8 cellular contexts compared by ENCODE assay signal in the genomic region with DNA sequence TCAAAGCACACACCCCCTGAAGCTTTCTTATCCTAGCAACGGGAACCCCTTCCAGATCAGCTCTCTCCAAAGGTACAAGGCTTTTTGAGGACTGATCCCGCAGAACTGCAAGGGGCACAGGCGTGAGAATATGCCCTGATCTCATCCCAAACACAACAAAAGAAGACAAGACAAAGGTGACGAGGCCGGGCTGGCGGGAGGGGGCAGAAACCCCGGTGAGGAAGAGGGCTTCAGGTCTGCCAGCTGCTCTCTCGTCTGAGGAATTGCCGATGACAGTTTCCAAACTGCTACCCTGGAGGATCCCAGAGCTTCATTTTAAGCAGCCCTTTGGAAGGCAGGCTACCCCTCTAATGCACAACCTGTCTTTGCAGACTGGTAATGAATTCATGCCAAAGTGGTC. TPM values are rescaled to one million over a fixed set of nuclear protein-coding genes. Genes with fewer than 3 reads are reported as not detected.
DNase-seq lines count a peak whose midpoint lies in the region; ATAC-seq and TF ChIP-seq lines count a peak whose summit lies in the region.

No MANE protein-coding gene starts in this region.

- no peaks in the 10 kb centered on the region for H3K9me3 ChIP-seq in CD8-positive, alpha-beta memory T cell (ENCODE audit: low read length)
- H3K9me3 ChIP-seq in ectodermal cell (ENCODE audit: control insufficient read depth, low read length) = no peaks in the 10 kb centered on the region
- no peaks in the 10 kb centered on the region for H3K9me3 ChIP-seq in neutrophil

- H3K36me3 Mint-ChIP-seq in CD8-positive, alpha-beta memory T cell = peaks cover 0 to 22% (median 0%) of the 10 kb centered on the region in 3 donors

- H3K27me3 ChIP-seq in CD8-positive, alpha-beta memory T cell (ENCODE audit: insufficient read depth, low read length, poor library complexity, severe bottlenecking) = no peaks in the 10 kb centered on the region
- no peaks in the 10 kb centered on the region for H3K27me3 ChIP-seq in ectodermal cell (ENCODE audit: control insufficient read depth, insufficient read depth, low read length, poor library complexity, severe bottlenecking)
- H3K27me3 ChIP-seq in neutrophil = no peaks in the 10 kb centered on the region

- POLR2A ChIA-PET in CD8-positive, alpha-beta memory T cell (lab: Charles Lee) = interaction anchor here (0.8 to 1.6 kb wide), 4 partner anchors 13 to 174 kb away, joined by 3 to 4 read pairs (median 4); a partner anchor contains a TSS

- peaks cover 0 to 2% (median 0%) of the 10 kb centered on the region in 5 donors for H3K9me3 Mint-ChIP-seq in CD8-positive, alpha-beta memory T cell

- peak overlapping the region; percentile 95 to 100 (median 100) for H3K4me3 Mint-ChIP-seq in CD8-positive, alpha-beta memory T cell

- peak overlapping the region; percentile 88 to 98 (median 96) for H3K27ac Mint-ChIP-seq in CD8-positive, alpha-beta memory T cell

- WGBS in ectodermal cell, 2 experiments = 15 to 16% methylated on average over 9 of the region's 9 CpGs

- H3K36me3 ChIP-seq in CD8-positive, alpha-beta memory T cell (ENCODE audit: insufficient read depth, low read length) = peaks cover 10% of the 10 kb centered on the region
- H3K36me3 ChIP-seq in ectodermal cell (ENCODE audit: control insufficient read depth, insufficient read depth, low read length) = peaks cover under 1% of the 10 kb centered on the region
- H3K36me3 ChIP-seq in neutrophil = no peaks in the 10 kb centered on the region

- H3K27me3 Mint-ChIP-seq in CD8-positive, alpha-beta memory T cell = peaks cover 0 to 4% of the 10 kb centered on the region in 2 donors

- H3K4me1 Mint-ChIP-seq in CD8-positive, alpha-beta memory T cell = peaks cover 37 to 48% (median 42%) of the 10 kb centered on the region in 3 donors

- DNase-seq in CD8-positive, alpha-beta memory T cell = peak in 1 of 5 donors; percentile 32
- DNase-seq in NB4 (ENCODE audit: low read depth) = no peak
- no peak for DNase-seq in NCI-H82 treated with DMSO at 0.1 percent for 48 hours (lab: John Stamatoyannopoulos, UW; ENCODE audit: unreplicated experiment)
- no peak for DNase-seq in NOMO-1 (lab: John Stamatoyannopoulos, UW; ENCODE audit: unreplicated experiment in 2 of 2)
- DNase-seq in effector CD4-positive, alpha-beta T cell = no peak

- CTCF ChIA-PET in CD8-positive, alpha-beta memory T cell (lab: Charles Lee) = interaction anchor here (0.7 to 7.2 kb wide), 6 partner anchors 20 to 52 kb away, joined by 3 to 54 read pairs (median 5); a partner anchor contains a TSS

- peak overlapping the region; percentile 67 for H3K27ac ChIP-seq in CD8-positive, alpha-beta memory T cell (ENCODE audit: low read depth, low read length)
- H3K27ac ChIP-seq in ectodermal cell (ENCODE audit: insufficient read depth, low read depth, low read length, poor library complexity, severe bottlenecking) (peak overlapping the region; percentile 26), neutrophil (peak overlapping the region; percentile 99)

- H3K4me1 ChIP-seq in CD8-positive, alpha-beta memory T cell (ENCODE audit: insufficient read depth, low read length) = peaks cover 39% of the 10 kb centered on the region
- H3K4me1 ChIP-seq in ectodermal cell (ENCODE audit: control insufficient read depth, insufficient read depth, low read length) (peaks cover 21% of the 10 kb centered on the region), neutrophil (ENCODE audit: control insufficient read depth in 1 of 2, insufficient read depth in 1 of 2, low read depth in 1 of 2, low read length in 1 of 2) (peaks cover 50 to 53% of the 10 kb centered on the region in 2 experiments)

- H3K4me3 ChIP-seq in CD8-positive, alpha-beta memory T cell (ENCODE audit: low read length) = peak overlapping the region; percentile 93
- peak overlapping the region; percentile 90 for H3K4me3 ChIP-seq in NB4 (ENCODE audit: low read depth, low read length)
- H3K4me3 ChIP-seq in ectodermal cell (ENCODE audit: insufficient read depth, low read depth, low read length) = peak overlapping the region; percentile 59
- peak overlapping the region in 1 of 2 experiments; percentile 99 for H3K4me3 ChIP-seq in neutrophil (ENCODE audit: low read depth in 1 of 2, low read length in 1 of 2)

- no peak for TF ChIP-seq POLR2A in NB4 (IDR thresholded peaks at IDR 0.05; ENCODE audit: extremely low read depth, insufficient read length)

- no peak for ATAC-seq in GM18498 (IDR thresholded peaks at IDR 0.05; ENCODE audit: unreplicated experiment)

- TF ChIP-seq CTCF in NB4 (IDR thresholded peaks at IDR 0.05; ENCODE audit: low read depth, low read length) (no peak), neutrophil (IDR thresholded peaks at IDR 0.05) (no peak)

RNA-seq across cellular contexts. Expression of a gene that starts 3.4 kb away (rescaled TPM):
- total RNA-seq in CD8-positive, alpha-beta memory T cell = 100 to 1,000 TPM; 152 to 156 TPM
- 12.4 TPM for polyA plus RNA-seq in CD8-positive, alpha-beta memory T cell
- polyA plus RNA-seq in ectodermal cell (2013, experiment 1 of 4) = 85.2 TPM
- polyA plus RNA-seq in ectodermal cell (2013, experiment 2 of 4) = 86.5 TPM
- 61.4 TPM for polyA plus RNA-seq in ectodermal cell (2013, experiment 3 of 4)
- 68.1 TPM for polyA plus RNA-seq in ectodermal cell (2013, experiment 4 of 4)

RNA-seq across cellular contexts. Expression of a gene that starts 4.3 kb away (rescaled TPM):
- total RNA-seq in CD8-positive, alpha-beta memory T cell = 1 to 10 TPM; 3.3 to 3.5 TPM
- polyA plus RNA-seq in CD8-positive, alpha-beta memory T cell = 17.2 TPM
- polyA plus RNA-seq in ectodermal cell (2013, experiment 1 of 4) = 9.8 TPM
- 7.9 TPM for polyA plus RNA-seq in ectodermal cell (2013, experiment 2 of 4)
- 6.5 TPM for polyA plus RNA-seq in ectodermal cell (2013, experiment 3 of 4)
- polyA plus RNA-seq in ectodermal cell (2013, experiment 4 of 4) = 6.7 TPM

RNA-seq across cellular contexts. Expression of a gene that starts 23.8 kb away (rescaled TPM):
- 1 to 10 TPM; 3.5 to 4.6 TPM for total RNA-seq in CD8-positive, alpha-beta memory T cell
- polyA plus RNA-seq in CD8-positive, alpha-beta memory T cell = not detected
- 5.0 TPM for polyA plus RNA-seq in ectodermal cell (2013, experiment 1 of 4)
- polyA plus RNA-seq in ectodermal cell (2013, experiment 2 of 4) = 7.5 TPM
- 5.1 TPM for polyA plus RNA-seq in ectodermal cell (2013, experiment 3 of 4)
- polyA plus RNA-seq in ectodermal cell (2013, experiment 4 of 4) = 7.4 TPM

RNA-seq across cellular contexts. Expression of a gene that starts 33.4 kb away (rescaled TPM):
- total RNA-seq in CD8-positive, alpha-beta memory T cell = 100 to 1,000 TPM; 160 to 162 TPM
- 105 TPM for polyA plus RNA-seq in CD8-positive, alpha-beta memory T cell
- 104 TPM for polyA plus RNA-seq in ectodermal cell (2013, experiment 1 of 4)
- 95.2 TPM for polyA plus RNA-seq in ectodermal cell (2013, experiment 2 of 4)
- polyA plus RNA-seq in ectodermal cell (2013, experiment 3 of 4) = 79.9 TPM
- polyA plus RNA-seq in ectodermal cell (2013, experiment 4 of 4) = 87.6 TPM

RNA-seq across cellular contexts. Expression of a gene that starts 42.2 kb away (rescaled TPM):
- 100 to 1,000 TPM; 124 to 133 TPM for total RNA-seq in CD8-positive, alpha-beta memory T cell
- polyA plus RNA-seq in CD8-positive, alpha-beta memory T cell = 116 TPM
- polyA plus RNA-seq in ectodermal cell (2013, experiment 1 of 4) = 9.0 TPM
- polyA plus RNA-seq in ectodermal cell (2013, experiment 2 of 4) = 14.4 TPM
- polyA plus RNA-seq in ectodermal cell (2013, experiment 3 of 4) = 10.2 TPM
- polyA plus RNA-seq in ectodermal cell (2013, experiment 4 of 4) = 9.5 TPM

Comparison
In these comparisons a context has a peak if more than half of its experiments do, and no peak if none do; other contexts are left out.
1. H3K27ac ChIP-seq: peak in every context shown above with its lines; median percentile 99 in neutrophil; 67 in CD8-positive, alpha-beta memory T cell; 26 in ectodermal cell.